15 cellular contexts compared by ENCODE assay signal in genomic region chr22:32531228-32531627, GRCh38. TPM values are rescaled to one million over a fixed set of nuclear protein-coding genes. Genes with fewer than 3 reads are reported as not detected.
DNase-seq lines count a peak whose midpoint lies in the region; ATAC-seq, FAIRE-seq and TF ChIP-seq lines count a peak whose summit lies in the region.
"Had no signal": no experiment of that assay in that cellular context is flagged by ENCODE, and none has a peak within 500 bp of the region (broad histone marks: within the 10 kb centered on the region; RNA-seq: fewer than 3 reads in every experiment).

No MANE protein-coding gene starts in this region.

- H3K36me3 ChIP-seq in heart right ventricle, result no peaks in the 10 kb centered on the region
- no peaks in the 10 kb centered on the region for H3K36me3 ChIP-seq in tibial nerve
- no peaks in the 10 kb centered on the region for H3K36me3 ChIP-seq in endodermal cell (ENCODE audit: control insufficient read depth, insufficient read depth, low read length)

- peak in 1 of 2 donors; percentile 38 for TF ChIP-seq EP300 in tibial nerve (IDR thresholded peaks at IDR 0.05)

- H3K4me1 Mint-ChIP-seq in neural crest cell (peaks cover 69% of the 10 kb centered on the region), endodermal cell (peaks cover 11% of the 10 kb centered on the region), T-cell (peaks cover 0 to 1% (median 0%) of the 10 kb centered on the region in 3 donors)
- no peaks in the 10 kb centered on the region for H3K4me1 Mint-ChIP-seq in activated T-cell treated with anti-CD3 and anti-CD28 coated beads, Interleukin-2, amount 50 U/mL, for 4 hours (ENCODE audit: low read depth)

- H3K27me3 ChIP-seq in heart right ventricle, result no peaks in the 10 kb centered on the region
- H3K27me3 ChIP-seq in tibial nerve, result no peaks in the 10 kb centered on the region
- no peaks in the 10 kb centered on the region for H3K27me3 ChIP-seq in endodermal cell (ENCODE audit: control insufficient read depth, insufficient read depth, low read length, poor library complexity, severe bottlenecking)

- TF ChIP-seq POLR2A in tibial nerve (IDR thresholded peaks at IDR 0.05) (no peak), H54 (IDR thresholded peaks at IDR 0.05; ENCODE audit: low read depth, low read length) (no peak)

- intact Hi-C loops in heart right ventricle (cut with DNase I), result loop anchor here in 9 of 10 donors (2.0 to 10.0 kb wide), 13 partner anchors 46 to 268 kb away; no protein-coding TSS in a partner anchor

- H3K9ac ChIP-seq in endodermal cell (ENCODE audit: extremely low read depth, low read length, poor library complexity, severe bottlenecking), result no peak overlapping the region

- peak overlapping the region; percentile 28 for H3K4me3 Mint-ChIP-seq in neural crest cell
- no peak overlapping the region for H3K4me3 Mint-ChIP-seq in endodermal cell
- H3K4me3 Mint-ChIP-seq in T-cell, result no peak overlapping the region
- no peak overlapping the region for H3K4me3 Mint-ChIP-seq in activated T-cell treated with anti-CD3 and anti-CD28 coated beads, Interleukin-2, amount 50 U/mL, for 4 hours
- H3K4me3 Mint-ChIP-seq: activated T-cell treated with anti-CD3 and anti-CD28 coated beads, Interleukin-2, amount 50 U/mL, for 24 hours; dendritic cell treated with granulocyte-macrophage colony-stimulating factor and Interleukin-4, amounts not matched to agents 40 ng/mL and 50 ng/mL, for 4 days; T-helper 1 cell treated with Interleukin-12 subunit alpha and Interleukin-12 subunit beta and Interleukin-4 antibody, amounts not matched to agents 30 μg/mL and 1 μg/mL, for 36 hours had no signal

- TF ChIP-seq CTCF in RWPE1 (conservative IDR thresholded peaks at IDR 0.05; ENCODE audit: low read depth) (no peak), heart right ventricle (IDR thresholded peaks at IDR 0.05) (no peak), neural crest cell (conservative IDR thresholded peaks at IDR 0.05) (no peak), tibial nerve (IDR thresholded peaks at IDR 0.05) (no peak), endodermal cell (conservative IDR thresholded peaks at IDR 0.05) (no peak)

- H3K27ac Mint-ChIP-seq in neural crest cell (ENCODE audit: unreplicated experiment), result no peak overlapping the region
- H3K27ac Mint-ChIP-seq in endodermal cell, result no peak overlapping the region
- H3K27ac Mint-ChIP-seq in T-cell, result no peak overlapping the region
- H3K27ac Mint-ChIP-seq: activated T-cell treated with anti-CD3 and anti-CD28 coated beads, Interleukin-2, amount 50 U/mL, for 24 hours; dendritic cell treated with granulocyte-macrophage colony-stimulating factor and Interleukin-4, amounts not matched to agents 40 ng/mL and 50 ng/mL, for 4 days; T-helper 1 cell treated with Interleukin-12 subunit alpha and Interleukin-12 subunit beta and Interleukin-4 antibody, amounts not matched to agents 30 μg/mL and 1 μg/mL, for 36 hours had no signal

- CTCF ChIA-PET in RWPE1 (lab: Yijun Ruan, JAX) (interaction anchor here (0.7 to 1.6 kb wide), 3 partner anchors 14 to 265 kb away, joined by 3 to 15 read pairs (median 4); no protein-coding TSS in a partner anchor), T-cell (lab: Charles Lee) (interaction anchor here in 1 of 2 donors (0.6 to 0.7 kb wide), 3 partner anchors 88 to 266 kb away, joined by 3 to 8 read pairs (median 6); no protein-coding TSS in a partner anchor)

- H3K4me3 ChIP-seq in heart right ventricle (no peak overlapping the region), tibial nerve (no peak overlapping the region), endodermal cell (ENCODE audit: low read length) (no peak overlapping the region)

- H3K36me3 Mint-ChIP-seq in neural crest cell (ENCODE audit: low read depth), result no peaks in the 10 kb centered on the region
- H3K36me3 Mint-ChIP-seq in endodermal cell (ENCODE audit: low read depth), result no peaks in the 10 kb centered on the region
- no peaks in the 10 kb centered on the region for H3K36me3 Mint-ChIP-seq in T-cell
- H3K36me3 Mint-ChIP-seq in activated T-cell treated with anti-CD3 and anti-CD28 coated beads, Interleukin-2, amount 50 U/mL, for 4 hours (ENCODE audit: insufficient read depth), result no peaks in the 10 kb centered on the region

- DNase-seq in RWPE1 (ENCODE audit: low spot score) (no peak), heart right ventricle (peak in 1 of 2 donors; percentile 58), neural crest cell (ENCODE audit: low read depth, low spot score) (no peak), tibial nerve (ENCODE audit: low spot score in 2 of 2) (no peak), H54 (ENCODE audit: insufficient read length, low spot score) (no peak), endodermal cell (no peak), T-cell (no peak)
- no peak for DNase-seq in activated T-cell treated with anti-CD3 and anti-CD28 coated beads, Interleukin-2, amount 50 U/mL, for 4 hours
- DNase-seq: activated T-cell treated with anti-CD3 and anti-CD28 coated beads, Interleukin-2, amount 50 U/mL, for 24 hours; amniotic stem cell; Karpas-422; NCI-H187 had no signal

- H3K27me3 Mint-ChIP-seq in neural crest cell (ENCODE audit: low read depth) (peaks cover 7% of the 10 kb centered on the region), endodermal cell (ENCODE audit: insufficient read depth) (no peaks in the 10 kb centered on the region), T-cell (peaks cover 12 to 25% of the 10 kb centered on the region in 2 donors)
- H3K27me3 Mint-ChIP-seq in activated T-cell treated with anti-CD3 and anti-CD28 coated beads, Interleukin-2, amount 50 U/mL, for 4 hours (ENCODE audit: low read depth), result peaks cover 5% of the 10 kb centered on the region

- 45 to 55% methylated on average over 7 of the region's 7 CpGs for WGBS in heart right ventricle, 2 donors
- 35 to 42% methylated on average over 7 of the region's 7 CpGs for WGBS in tibial nerve, 2 donors
- 85 to 93% methylated on average over 3 to 7 of the region's 7 CpGs for WGBS in endodermal cell (ENCODE audit: insufficient coverage in 1 of 2, insufficient read length in 1 of 2), 2 experiments

- H3K4me1 ChIP-seq in heart right ventricle (peaks cover 18 to 70% (median 61%) of the 10 kb centered on the region in 9 donors), tibial nerve (peaks cover 0 to 77% (median 46%) of the 10 kb centered on the region in 4 donors), endodermal cell (ENCODE audit: control insufficient read depth, insufficient read depth, low read length) (peaks cover 5% of the 10 kb centered on the region)

- no peaks in the 10 kb centered on the region for H3K9me3 ChIP-seq in heart right ventricle
- H3K9me3 ChIP-seq in tibial nerve, result no peaks in the 10 kb centered on the region
- no peaks in the 10 kb centered on the region for H3K9me3 ChIP-seq in endodermal cell (ENCODE audit: control insufficient read depth, low read length)

- no peaks in the 10 kb centered on the region for H3K9me3 Mint-ChIP-seq in neural crest cell
- H3K9me3 Mint-ChIP-seq in endodermal cell, result no peaks in the 10 kb centered on the region
- H3K9me3 Mint-ChIP-seq in T-cell, result no peaks in the 10 kb centered on the region
- no peaks in the 10 kb centered on the region for H3K9me3 Mint-ChIP-seq in activated T-cell treated with anti-CD3 and anti-CD28 coated beads, Interleukin-2, amount 50 U/mL, for 4 hours
- H3K9me3 Mint-ChIP-seq: activated T-cell treated with anti-CD3 and anti-CD28 coated beads, Interleukin-2, amount 50 U/mL, for 24 hours; dendritic cell treated with granulocyte-macrophage colony-stimulating factor and Interleukin-4, amounts not matched to agents 40 ng/mL and 50 ng/mL, for 4 days; T-helper 1 cell treated with Interleukin-12 subunit alpha and Interleukin-12 subunit beta and Interleukin-4 antibody, amounts not matched to agents 30 μg/mL and 1 μg/mL, for 36 hours had no signal

- FAIRE-seq in H54 (lab: Jason Lieb, UNC), result no peak

- POLR2A ChIA-PET in RWPE1 (lab: Yijun Ruan, JAX; ENCODE audit: low non-redundant PET), result no interaction called here
- POLR2A ChIA-PET in T-cell (lab: Charles Lee), result interaction anchor here in 1 of 2 donors (0.7 kb wide), 1 partner anchor 299 kb away, joined by 3 read pairs; no protein-coding TSS in a partner anchor

- peak in 4 of 8 donors; percentile 8 to 32 (median 10) for ATAC-seq in heart right ventricle
- no peak for ATAC-seq in T-cell (replicated peaks in 1 of 4)
- no peak for ATAC-seq in activated T-cell treated with anti-CD3 and anti-CD28 coated beads, Interleukin-2, amount 50 U/mL, for 4 hours

- H3K27ac ChIP-seq in RWPE1, result peak overlapping the region; percentile 43; the same call in 1 of the 2 replicates
- peak overlapping the region; percentile 76 to 93 (median 82) for H3K27ac ChIP-seq in heart right ventricle
- peak overlapping the region; percentile 47 to 91 (median 74) for H3K27ac ChIP-seq in tibial nerve
- no peak overlapping the region for H3K27ac ChIP-seq in endodermal cell (ENCODE audit: low read depth, low read length)
- H3K27ac ChIP-seq: C4-2B had no signal

RNA-seq across cellular contexts. Expression of gene FBXO7, which starts 56.6 kb away (rescaled TPM):
- total RNA-seq in heart right ventricle (10 to 100 TPM; 34.3 to 52.2 (median 38.9) TPM), neural crest cell (82.0 and 82.8 TPM in 2 replicates), tibial nerve (100 to 1,000 TPM in 1 of 4 donors, 10 to 100 TPM in 3; 86.1 to 108 (median 92.9) TPM), endodermal cell (100 to 1,000 TPM in 1 of 2 donors, 10 to 100 TPM in 1; 84.8 to 120 TPM), T-cell (100 to 1,000 TPM in 2 of 5 donors, 10 to 100 TPM in 3; 77.8 to 127 (median 83.4) TPM)
- 10 to 100 TPM; 21.1 to 38.6 TPM for polyA plus RNA-seq in heart right ventricle
- polyA plus RNA-seq in endodermal cell (2013, experiment 1 of 2), result 73.6 TPM
- polyA plus RNA-seq in endodermal cell (2013, experiment 2 of 2), result 69.8 TPM
- total RNA-seq in activated T-cell treated with anti-CD3 and anti-CD28 coated beads, Interleukin-2, amount 50 U/mL, for 4 hours, result 10 to 100 TPM; 69.4 to 78.2 (median 77.4) TPM
